ENCODE assay signal across 1 cellular context in the genomic region with DNA sequence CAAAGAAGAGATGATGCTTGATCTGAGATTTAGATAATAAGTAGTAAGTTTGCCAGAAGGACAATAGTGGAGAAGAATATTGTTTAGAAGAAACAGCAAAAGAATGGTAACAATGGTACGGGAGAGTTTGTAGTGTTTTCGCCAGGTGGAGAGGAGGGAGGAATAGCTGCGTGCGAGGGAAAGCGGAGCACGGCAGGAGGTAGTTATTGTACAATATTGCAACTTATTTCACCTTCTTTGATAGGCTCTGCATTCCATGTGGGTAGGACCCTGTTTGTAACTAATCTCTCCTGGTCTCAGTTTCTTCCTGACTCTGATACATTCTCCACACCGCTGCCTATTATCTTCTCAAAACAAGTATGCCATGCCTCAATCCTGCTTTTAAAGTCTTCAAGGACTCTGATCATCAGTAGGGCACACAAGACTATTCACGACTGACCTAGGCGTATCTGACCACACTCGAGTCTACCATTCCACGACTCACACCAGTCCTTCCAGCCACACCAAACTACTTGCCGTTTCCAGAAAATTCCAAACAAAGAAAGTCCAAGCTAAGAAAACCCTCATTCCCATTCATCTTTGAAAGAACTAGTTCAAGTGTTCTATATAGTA.
TF ChIP-seq lines count a peak whose summit lies in the region.

No MANE protein-coding gene starts in this region.

TF ChIP-seq in liver, 16 proteins besides CTCF, POLR2A, EP300 and RAD21 (continued from another document):
- no peak for TF ChIP-seq GABPA (IDR thresholded peaks at IDR 0.05 in 1 of 2, conservative IDR thresholded peaks at IDR 0.05 in 1 of 2)
- no peak for TF ChIP-seq FOXA2 (IDR thresholded peaks at IDR 0.05)
- no peak for TF ChIP-seq SP1 (IDR thresholded peaks at IDR 0.05)
